Comparison of ENCODE assay signal across 19 cellular contexts in genomic region chr18:61414116-61414515, GRCh38.
"Had no signal": no experiment of that assay in that cellular context is flagged by ENCODE, and none has a peak within 500 bp of the region (broad histone marks: within the 10 kb centered on the region; RNA-seq: fewer than 3 reads in every experiment).

No MANE protein-coding gene starts in this region.

- DNase-seq: gastrocnemius medialis; glutamatergic neuron; islet precursor cell; left ventricle myocardium inferior; lower lobe of right lung; mesenchymal stem cell; naive B cell; posterior cingulate gyrus; right cardiac atrium; stimulated activated CD4-positive, alpha-beta T cell treated with anti-CD3 and anti-CD28 coated beads, Interleukin-2, amount 100 ng/mL, for 48 hours; stimulated activated naive CD4-positive, alpha-beta T cell treated with Interleukin-2 at 50 U/mL for 16 hours; testis; upper lobe of right lung had no signal

- H3K36me3 Mint-ChIP-seq: naive B cell had no signal

- H3K27me3 Mint-ChIP-seq: dendritic cell treated with granulocyte-macrophage colony-stimulating factor and Interleukin-4, amounts not matched to agents 40 ng/mL and 50 ng/mL, for 4 days had no signal

- H3K4me3 Mint-ChIP-seq: dendritic cell treated with granulocyte-macrophage colony-stimulating factor and Interleukin-4, amounts not matched to agents 40 ng/mL and 50 ng/mL, for 4 days; naive B cell; nephron had no signal

- ATAC-seq: gastrocnemius medialis, lower lobe of right lung, right cardiac atrium, upper lobe of right lung had no signal

- H3K9me3 Mint-ChIP-seq: dendritic cell treated with granulocyte-macrophage colony-stimulating factor and Interleukin-4, amounts not matched to agents 40 ng/mL and 50 ng/mL, for 4 days; nephron had no signal

- H3K4me1 Mint-ChIP-seq: naive B cell had no signal

- H3K27ac Mint-ChIP-seq: dendritic cell treated with granulocyte-macrophage colony-stimulating factor and Interleukin-4, amounts not matched to agents 40 ng/mL and 50 ng/mL, for 4 days; naive B cell; nephron had no signal

- H3K36me3 ChIP-seq: gastrocnemius medialis, left ventricle myocardium inferior, lower lobe of right lung, neutrophil, tibial nerve, upper lobe of right lung, vagina had no signal

- H3K4me1 ChIP-seq: gastrocnemius medialis, left ventricle myocardium inferior, lower lobe of right lung, testis, tibial nerve, upper lobe of right lung, vagina had no signal

- H3K27ac ChIP-seq: gastrocnemius medialis, left ventricle myocardium inferior, lower lobe of right lung, neutrophil, testis, tibial nerve, upper lobe of right lung, vagina had no signal

- H3K4me3 ChIP-seq: gastrocnemius medialis, left ventricle myocardium inferior, lower lobe of right lung, smooth muscle cell, testis, tibial nerve, upper lobe of right lung, vagina had no signal

- H3K27me3 ChIP-seq: gastrocnemius medialis, neutrophil, testis, tibial nerve, upper lobe of right lung, vagina had no signal

- H3K9me3 ChIP-seq: gastrocnemius medialis, left ventricle myocardium inferior, lower lobe of right lung, neutrophil, testis, tibial nerve, upper lobe of right lung, vagina had no signal

- H3K4me2 ChIP-seq: smooth muscle cell had no signal
